24 cellular contexts compared by ENCODE assay signal in genomic region chr5:38638656-38639055, GRCh38.
DNase-seq lines count a peak whose midpoint lies in the region; ATAC-seq, FAIRE-seq and TF ChIP-seq lines count a peak whose summit lies in the region.
"Had no signal": no experiment of that assay in that cellular context is flagged by ENCODE, and none has a peak within 500 bp of the region (broad histone marks: within the 10 kb centered on the region; RNA-seq: fewer than 3 reads in every experiment).

No MANE protein-coding gene starts in this region.

- H4K8ac ChIP-seq in trophoblast cell (ENCODE audit: low read depth, low read length), result no peak overlapping the region

- in situ Hi-C loops in K562 (cut with MboI), result no loop called here

- no peak overlapping the region for H3K4me3 Mint-ChIP-seq in Caco-2 (ENCODE audit: unreplicated experiment)
- no peak overlapping the region for H3K4me3 Mint-ChIP-seq in type B pancreatic cell
- no peak overlapping the region for H3K4me3 Mint-ChIP-seq in activated CD4-positive, alpha-beta T cell treated with anti-CD3 and anti-CD28 coated beads, Interleukin-2, amount 10 ng/mL, durations not matched to agents 24 days and 14 days
- H3K4me3 Mint-ChIP-seq: B cell; CD4-positive, CD25-positive, alpha-beta regulatory T cell; CD8-positive, alpha-beta T cell; HFFc6 had no signal

- H4K91ac ChIP-seq in trophoblast cell (ENCODE audit: low read depth, low read length), result no peak overlapping the region

- no peak for TF ChIP-seq EP300 in K562 (IDR thresholded peaks at IDR 0.05; ENCODE audit: low read length)

- TF ChIP-seq CTCF in Caco-2 (IDR thresholded peaks at IDR 0.05; ENCODE audit: insufficient read depth in 1 of 2, low read depth in 1 of 2, low read length in 1 of 2, severe bottlenecking in 1 of 2, unreplicated experiment in 1 of 2), result no peak
- no peak for TF ChIP-seq CTCF in K562 (IDR thresholded peaks at IDR 0.05 in 2 of 3, conservative IDR thresholded peaks at IDR 0.05 in 1 of 3; ENCODE audit: insufficient read depth in 2 of 3, low read depth in 1 of 3, low read length in 3 of 3)
- TF ChIP-seq CTCF in type B pancreatic cell (conservative IDR thresholded peaks at IDR 0.05), result no peak
- no peak for TF ChIP-seq CTCF in GM10266 (IDR thresholded peaks at IDR 0.05; ENCODE audit: control insufficient read depth, insufficient read depth, low read depth, missing control alignments)

- CTCF ChIA-PET in Caco-2 (lab: Charles Lee) (interaction anchor here (1.4 kb wide), 1 partner anchor 197 kb away, joined by 8 read pairs; no protein-coding TSS in a partner anchor), K562 (lab: Yijun Ruan, JAX; ENCODE audit: low intra/inter-chr PET ratio) (no interaction called here)

- TF ChIP-seq POLR2A in K562 (conservative IDR thresholded peaks at IDR 0.05), result no peak

- DNase-seq in Caco-2 (no peak), K562 (ENCODE audit: extremely low read depth in 1 of 4, low spot score in 3 of 4) (no peak), trophoblast cell (peak; percentile 91 to 99), type B pancreatic cell (ENCODE audit: extremely low spot score, unreplicated experiment) (no peak), GM10266 (ENCODE audit: extremely low spot score) (no peak)
- DNase-seq in activated CD4-positive, alpha-beta T cell treated with anti-CD3 and anti-CD28 coated beads, Interleukin-2, amount 10 ng/mL, durations not matched to agents 24 days and 14 days, result no peak
- DNase-seq: CD4-positive, CD25-positive, alpha-beta regulatory T cell; CD8-positive, alpha-beta T cell; DMS 273 treated with DMSO at 0.1 percent for 48 hours; DMS79; EL; GDM1; GOT3; HFFc6 had no signal

- FAIRE-seq in K562 (lab: Jason Lieb, UNC), result no peak
- FAIRE-seq: A204.1, D721Med, GM12891, GM18507, H54 had no signal

- H3K36me3 ChIP-seq in Caco-2 (ENCODE audit: control insufficient read depth, insufficient read depth, low read length) (no peaks in the 10 kb centered on the region), K562 (ENCODE audit: control insufficient read depth, insufficient read depth, low read length) (no peaks in the 10 kb centered on the region), trophoblast cell (ENCODE audit: control insufficient read depth in 1 of 2, insufficient read depth in 2 of 2, low read length in 2 of 2) (no peaks in the 10 kb centered on the region)
- H3K36me3 ChIP-seq: BLaER1, HAP-1 had no signal

- TF ChIP-seq RAD21 in K562 (CRISPR knock-in tag; conservative IDR thresholded peaks at IDR 0.05 in 1 of 2, IDR thresholded peaks at IDR 0.05 in 1 of 2), result no peak

- H3K79me1 ChIP-seq in trophoblast cell (ENCODE audit: low read length), result peaks cover 5% of the 10 kb centered on the region

- H3K4me1 Mint-ChIP-seq in Caco-2 (ENCODE audit: low read depth, unreplicated experiment) (peaks cover 50% of the 10 kb centered on the region), type B pancreatic cell (ENCODE audit: unreplicated experiment) (peaks cover 24% of the 10 kb centered on the region)
- no peaks in the 10 kb centered on the region for H3K4me1 Mint-ChIP-seq in activated CD4-positive, alpha-beta T cell treated with anti-CD3 and anti-CD28 coated beads, Interleukin-2, amount 10 ng/mL, durations not matched to agents 24 days and 14 days
- H3K4me1 Mint-ChIP-seq: B cell; CD4-positive, CD25-positive, alpha-beta regulatory T cell had no signal

- no peak overlapping the region for H3K9ac ChIP-seq in K562 (ENCODE audit: insufficient read depth in 1 of 2, low read depth in 2 of 2, low read length in 2 of 2)
- H3K9ac ChIP-seq in trophoblast cell (ENCODE audit: low read length), result no peak overlapping the region
- H3K9ac ChIP-seq: BLaER1 had no signal

- H2BK12ac ChIP-seq in trophoblast cell (ENCODE audit: low read length), result no peak overlapping the region

- no peak overlapping the region for H2BK120ac ChIP-seq in trophoblast cell (ENCODE audit: insufficient read depth, low read length, poor library complexity)

- H3K27ac ChIP-seq in K562 (ENCODE audit: extremely low read depth, low read depth, low read length) (no peak overlapping the region), trophoblast cell (ENCODE audit: low read depth, low read length) (no peak overlapping the region)
- H3K27ac ChIP-seq: 22Rv1, BLaER1 had no signal

- H3K27me3 ChIP-seq in Caco-2 (replicated peaks; ENCODE audit: control insufficient read depth, insufficient read depth, low read length) (no peaks in the 10 kb centered on the region), K562 (ENCODE audit: control insufficient read depth in 2 of 2, insufficient read depth in 2 of 2, low read length in 2 of 2) (peaks cover 3 to 13% of the 10 kb centered on the region in 2 experiments; a peak in 3 of 5 replicates), trophoblast cell (ENCODE audit: insufficient read depth, low read length) (no peaks in the 10 kb centered on the region)
- H3K27me3 ChIP-seq: BLaER1 had no signal

- no peaks in the 10 kb centered on the region for H4K20me1 ChIP-seq in K562 (replicated peaks; ENCODE audit: control insufficient read depth, insufficient read depth, low read length)
- H4K20me1 ChIP-seq: BLaER1 had no signal

- peaks cover 75% of the 10 kb centered on the region for H3K4me1 ChIP-seq in Caco-2
- H3K4me1 ChIP-seq in K562 (replicated peaks in 1 of 2; ENCODE audit: control insufficient read depth in 2 of 2, insufficient read depth in 2 of 2, low read length in 2 of 2), result peaks cover 0 to 3% of the 10 kb centered on the region in 2 experiments; a peak in 1 of 5 replicates
- peaks cover 8 to 21% of the 10 kb centered on the region in 2 experiments for H3K4me1 ChIP-seq in trophoblast cell (ENCODE audit: control insufficient read depth in 1 of 2, insufficient read depth in 2 of 2, low read length in 2 of 2)
- H3K4me1 ChIP-seq: BLaER1, HAP-1 had no signal

- H3K4me3 ChIP-seq in Caco-2 (ENCODE audit: low read depth, low read length) (no peak overlapping the region), K562 (no peak overlapping the region), trophoblast cell (ENCODE audit: low read depth, low read length) (no peak overlapping the region)
- H3K4me3 ChIP-seq: BLaER1, HAP-1 had no signal

- no peak overlapping the region for H2BK5ac ChIP-seq in trophoblast cell (ENCODE audit: low read depth, low read length, poor library complexity)

- H3K9me3 Mint-ChIP-seq in Caco-2 (ENCODE audit: unreplicated experiment) (peaks cover 18% of the 10 kb centered on the region), type B pancreatic cell (peaks cover 10% of the 10 kb centered on the region)
- no peaks in the 10 kb centered on the region for H3K9me3 Mint-ChIP-seq in activated CD4-positive, alpha-beta T cell treated with anti-CD3 and anti-CD28 coated beads, Interleukin-2, amount 10 ng/mL, durations not matched to agents 24 days and 14 days
- H3K9me3 Mint-ChIP-seq: CD8-positive, alpha-beta T cell; HFFc6 had no signal

- ATAC-seq in K562 (no peak), GM19351 (IDR thresholded peaks at IDR 0.05; ENCODE audit: unreplicated experiment) (no peak)
- ATAC-seq: CD8-positive, alpha-beta T cell had no signal

- no peak overlapping the region for H3K4ac ChIP-seq in trophoblast cell (ENCODE audit: low read depth, low read length)

- 7% methylated on average over 5 of the region's 5 CpGs for WGBS in K562 (ENCODE audit: insufficient coverage, low coverage, missing lambda C conversion rate)
- no CpG with 5 or more reads among the region's 5 CpGs for WGBS in trophoblast cell (ENCODE audit: extremely low coverage, insufficient coverage, insufficient read length)

- H3K36me3 Mint-ChIP-seq in Caco-2 (ENCODE audit: insufficient read depth, unreplicated experiment), result peaks cover 11% of the 10 kb centered on the region
- H3K36me3 Mint-ChIP-seq in type B pancreatic cell, result peaks cover 3% of the 10 kb centered on the region
- H3K36me3 Mint-ChIP-seq in activated CD4-positive, alpha-beta T cell treated with anti-CD3 and anti-CD28 coated beads, Interleukin-2, amount 10 ng/mL, durations not matched to agents 24 days and 14 days (ENCODE audit: low read depth), result no peaks in the 10 kb centered on the region
- H3K36me3 Mint-ChIP-seq: CD4-positive, CD25-positive, alpha-beta regulatory T cell; CD8-positive, alpha-beta T cell had no signal

- H3K4me2 ChIP-seq in K562 (ENCODE audit: insufficient read depth, low read length) (no peak overlapping the region), trophoblast cell (ENCODE audit: low read length) (no peak overlapping the region)
- H3K4me2 ChIP-seq: BLaER1 had no signal

- H3K9me3 ChIP-seq in Caco-2 (peaks cover 4% of the 10 kb centered on the region; the same call in 1 of the 2 replicates), K562 (replicated peaks; ENCODE audit: control insufficient read depth, insufficient read depth, low read depth, low read length) (no peaks in the 10 kb centered on the region), trophoblast cell (ENCODE audit: insufficient read depth, low read depth, low read length) (no peaks in the 10 kb centered on the region)
- H3K9me3 ChIP-seq: BLaER1, HAP-1 had no signal

- no peaks in the 10 kb centered on the region for H3K79me2 ChIP-seq in K562 (ENCODE audit: control insufficient read depth, insufficient read depth, low read length)
- H3K79me2 ChIP-seq in trophoblast cell (ENCODE audit: control insufficient read depth, insufficient read depth, low read length, poor library complexity), result no peaks in the 10 kb centered on the region

- H4K12ac ChIP-seq in trophoblast cell (ENCODE audit: low read depth, low read length), result no peak overlapping the region

- BruUV-seq in Caco-2 (replicated peaks; lab: Mats Ljungman, UMichigan) (no TSS peak), K562 (replicated peaks; lab: Mats Ljungman, UMichigan) (no TSS peak)

- H2AK5ac ChIP-seq in trophoblast cell (ENCODE audit: low read length), result no peak overlapping the region

- peak overlapping the region; percentile 74 for H3K27ac Mint-ChIP-seq in Caco-2 (ENCODE audit: unreplicated experiment)
- H3K27ac Mint-ChIP-seq in type B pancreatic cell, result peak overlapping the region; percentile 33
- H3K27ac Mint-ChIP-seq in activated CD4-positive, alpha-beta T cell treated with anti-CD3 and anti-CD28 coated beads, Interleukin-2, amount 10 ng/mL, durations not matched to agents 24 days and 14 days, result no peak overlapping the region
- H3K27ac Mint-ChIP-seq: B cell; CD4-positive, CD25-positive, alpha-beta regulatory T cell; CD8-positive, alpha-beta T cell; HFFc6 had no signal

- H3K9me1 ChIP-seq in K562 (ENCODE audit: control insufficient read depth, insufficient read depth, low read length), result no peaks in the 10 kb centered on the region

- no peak overlapping the region for H3K14ac ChIP-seq in trophoblast cell (ENCODE audit: low read length)

- H3K23ac ChIP-seq in trophoblast cell (ENCODE audit: low read length), result no peak overlapping the region

- POLR2A ChIA-PET in Caco-2 (lab: Charles Lee) (no interaction called here), K562 (lab: Yijun Ruan, JAX) (interaction anchor here (0.6 kb wide), 1 partner anchor 169 kb away, joined by 3 read pairs; no protein-coding TSS in a partner anchor)

- H3K18ac ChIP-seq in trophoblast cell (ENCODE audit: low read length), result no peak overlapping the region

- intact Hi-C loops in Caco-2 (cut with micrococcal nuclease; ENCODE audit: unreplicated experiment) (loop anchor here (5.0 kb wide), 1 partner anchor 34 kb away; no protein-coding TSS in a partner anchor), K562 (cut with micrococcal nuclease) (no loop called here)
- intact Hi-C loops in activated CD4-positive, alpha-beta T cell treated with anti-CD3 and anti-CD28 coated beads, Interleukin-2, amount 10 ng/mL, durations not matched to agents 24 days and 14 days (cut with micrococcal nuclease), result no loop called here

- H2AFZ ChIP-seq in K562 (ENCODE audit: low read depth, low read length), result no peak overlapping the region
- no peak overlapping the region for H2AFZ ChIP-seq in trophoblast cell (ENCODE audit: insufficient read depth, low read length, poor library complexity)

- H3K27me3 Mint-ChIP-seq in Caco-2 (ENCODE audit: insufficient read depth, unreplicated experiment) (no peaks in the 10 kb centered on the region), type B pancreatic cell (no peaks in the 10 kb centered on the region)
- peaks cover 3% of the 10 kb centered on the region for H3K27me3 Mint-ChIP-seq in activated CD4-positive, alpha-beta T cell treated with anti-CD3 and anti-CD28 coated beads, Interleukin-2, amount 10 ng/mL, durations not matched to agents 24 days and 14 days
- H3K27me3 Mint-ChIP-seq: CD4-positive, CD25-positive, alpha-beta regulatory T cell had no signal

Comparison
In these comparisons a context has a peak if more than half of its experiments do, and no peak if none do; other contexts are left out.
1. DNase-seq: peak in trophoblast cell (2 of 2); none in Caco-2 (0 of 2), K562 (0 of 4), type B pancreatic cell (single experiment), activated CD4-positive, alpha-beta T cell treated with anti-CD3 and anti-CD28 coated beads, Interleukin-2, amount 10 ng/mL, durations not matched to agents 24 days and 14 days (single experiment) and GM10266 (single experiment).